23 cellular contexts compared by ENCODE assay signal in the genomic region with DNA sequence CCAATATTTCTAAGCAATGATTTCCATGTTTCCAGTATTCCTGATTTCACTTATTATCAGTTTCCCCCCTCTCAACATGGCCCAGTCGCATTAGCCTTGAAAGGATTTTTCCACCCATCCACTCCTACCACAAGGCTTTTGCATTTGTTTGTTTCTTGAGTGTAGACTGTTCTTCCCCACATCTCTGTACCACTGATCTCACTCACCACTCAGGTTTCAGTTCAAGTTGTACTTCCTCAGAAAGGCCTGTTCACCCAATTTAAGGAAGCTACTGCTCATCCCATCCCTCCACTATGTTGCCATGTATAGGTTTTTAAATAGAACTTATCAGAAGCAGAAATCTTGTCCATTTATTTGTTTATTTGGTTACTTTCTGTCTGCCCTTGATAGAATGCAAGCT.
DNase-seq lines count a peak whose midpoint lies in the region; ATAC-seq and TF ChIP-seq lines count a peak whose summit lies in the region.
"Had no signal": no experiment of that assay in that cellular context is flagged by ENCODE, and none has a peak within 500 bp of the region (broad histone marks: within the 10 kb centered on the region; RNA-seq: fewer than 3 reads in every experiment).

No MANE protein-coding gene starts in this region.

- H3K9me3 Mint-ChIP-seq in stimulated activated naive B cell treated with anti-CD40 and anti-IgM and Interleukin-4, amounts not matched to agents 10 μg/mL and 1 μg/mL and 100 μg/mL, for 72 hours, result no peaks in the 10 kb centered on the region
- H3K9me3 Mint-ChIP-seq: CD4-positive, alpha-beta T cell had no signal

- H3K4me3 Mint-ChIP-seq in stimulated activated naive B cell treated with anti-CD40 and anti-IgM and Interleukin-4, amounts not matched to agents 10 μg/mL and 1 μg/mL and 100 μg/mL, for 72 hours, result no peak overlapping the region
- H3K4me3 Mint-ChIP-seq: CD4-positive, alpha-beta T cell had no signal

- no peaks in the 10 kb centered on the region for H3K36me3 Mint-ChIP-seq in stimulated activated naive B cell treated with anti-CD40 and anti-IgM and Interleukin-4, amounts not matched to agents 10 μg/mL and 1 μg/mL and 100 μg/mL, for 72 hours

- H3K9me3 ChIP-seq in colonic mucosa, result no peaks in the 10 kb centered on the region
- H3K9me3 ChIP-seq: BLaER1, Caco-2, MG63 had no signal

- no peak overlapping the region for H3K4me3 ChIP-seq in colonic mucosa
- H3K4me3 ChIP-seq: BLaER1, MG63 had no signal

- H3K4me1 ChIP-seq in colonic mucosa, result no peaks in the 10 kb centered on the region
- H3K4me1 ChIP-seq: BLaER1, Caco-2 had no signal

- no peaks in the 10 kb centered on the region for H3K27me3 Mint-ChIP-seq in stimulated activated naive B cell treated with anti-CD40 and anti-IgM and Interleukin-4, amounts not matched to agents 10 μg/mL and 1 μg/mL and 100 μg/mL, for 72 hours

- ATAC-seq in GM19351 (IDR thresholded peaks at IDR 0.05; ENCODE audit: unreplicated experiment) (peak; percentile 60), HG02610 (IDR thresholded peaks at IDR 0.05; ENCODE audit: unreplicated experiment) (peak; percentile 44)
- peak; percentile 70 to 79 for ATAC-seq in stimulated activated naive B cell treated with anti-CD40 and anti-IgM and Interleukin-4, amounts not matched to agents 10 μg/mL and 1 μg/mL and 100 μg/mL, for 72 hours (replicated peaks)

- no peaks in the 10 kb centered on the region for H3K4me1 Mint-ChIP-seq in stimulated activated naive B cell treated with anti-CD40 and anti-IgM and Interleukin-4, amounts not matched to agents 10 μg/mL and 1 μg/mL and 100 μg/mL, for 72 hours

- no peak for TF ChIP-seq CTCF in colonic mucosa (IDR thresholded peaks at IDR 0.05)

- no peaks in the 10 kb centered on the region for H3K27me3 ChIP-seq in colonic mucosa
- H3K27me3 ChIP-seq: BLaER1, MG63 had no signal

- peak; percentile 64 for DNase-seq in MV-4-11 (lab: John Stamatoyannopoulos, UW)
- DNase-seq in stimulated activated naive B cell treated with anti-CD40 and anti-IgM and Interleukin-4, amounts not matched to agents 10 μg/mL and 1 μg/mL and 100 μg/mL, for 72 hours, result no peak
- DNase-seq in NK-92 (lab: John Stamatoyannopoulos, UW; ENCODE audit: unreplicated experiment), result no peak
- no peak for DNase-seq in colonic mucosa
- DNase-seq in stimulated activated CD4-positive, alpha-beta T cell treated with anti-CD3 and anti-CD28 coated beads, Interleukin-2, amount 100 ng/mL, for 24 hours, result no peak
- DNase-seq: Caco-2; CD4-positive, alpha-beta T cell; DMS 273 treated with DMSO at 0.1 percent for 48 hours; DMS79 treated with DMSO at 0.1 percent for 48 hours; GOT3; HCEC 1CT; Kasumi-1; MG63; NCI-H1105 treated with DMSO at 0.1 percent for 48 hours; NCI-H1694; NCI-H2081; NCI-H446 treated with DMSO at 0.1 percent for 48 hours; NCI-H526 treated with DMSO at 0.1 percent for 48 hours; Right ventricle myocardium superior; T-helper 9 cell had no signal

- H3K9ac ChIP-seq in colonic mucosa (ENCODE audit: low read depth in 2 of 2, low read length in 2 of 2), result no peak overlapping the region
- H3K9ac ChIP-seq: BLaER1 had no signal

- H3K27ac ChIP-seq in colonic mucosa, result no peak overlapping the region
- H3K27ac ChIP-seq: BLaER1 had no signal

- intact Hi-C loops in colonic mucosa (cut with DNase I), result no loop called here

- no peak overlapping the region for H3K27ac Mint-ChIP-seq in stimulated activated naive B cell treated with anti-CD40 and anti-IgM and Interleukin-4, amounts not matched to agents 10 μg/mL and 1 μg/mL and 100 μg/mL, for 72 hours
- H3K27ac Mint-ChIP-seq: CD4-positive, alpha-beta T cell had no signal

- H3K36me3 ChIP-seq in colonic mucosa, result no peaks in the 10 kb centered on the region
- H3K36me3 ChIP-seq: BLaER1, MG63 had no signal
